Comparison of ENCODE assay signal across 9 cellular contexts in genomic region chr7:151982806-151983205, GRCh38. TPM values are rescaled to one million over a fixed set of nuclear protein-coding genes. Genes with fewer than 3 reads are reported as not detected.
"Had no signal": no experiment of that assay in that cellular context is flagged by ENCODE, and none has a peak within 500 bp of the region (broad histone marks: within the 10 kb centered on the region; RNA-seq: fewer than 3 reads in every experiment).

No MANE protein-coding gene starts in this region.

- DNase-seq: H9, HCEC 1CT, HFFc6, IMR-90, KG1 had no signal

- H2AFZ ChIP-seq: GM23338 had no signal

- ATAC-seq: GM23338, K562 had no signal

- H3K4me3 ChIP-seq: GM23338, K562 had no signal

- H3K4me2 ChIP-seq: GM23338 had no signal

RNA-seq across cellular contexts. Expression of gene GALNTL5, which starts 26.6 kb away (rescaled TPM):
- total RNA-seq: GM23338, H1, H9, HFFc6, HT-29, IMR-90, K562 had no signal
- polyA plus RNA-seq: GM23338, IMR-90, K562 had no signal
